ENCODE assay signal across 30 cellular contexts in genomic region chr17:72492494-72492893, GRCh38.
"Had no signal": no experiment of that assay in that cellular context is flagged by ENCODE, and none has a peak within 500 bp of the region (broad histone marks: within the 10 kb centered on the region; RNA-seq: fewer than 3 reads in every experiment).

No MANE protein-coding gene starts in this region.

- H3K9ac ChIP-seq: neural progenitor cell, parathyroid adenoma had no signal

- H3K9me3 ChIP-seq: lower lobe of right lung, neutrophil, psoas muscle, suprapubic skin, vagina had no signal

- DNase-seq: heart right ventricle; kidney glomerular epithelial cell; left colon; left lung; lower lobe of right lung; mammary epithelial cell; mesenchymal stem cell; naive B cell; natural killer cell; nephron progenitor cell; occipital lobe; psoas muscle; stimulated activated CD4-positive, alpha-beta T cell treated with anti-CD3 and anti-CD28 coated beads, Interleukin-4, amount 100 ng/mL, for 24 hours; stimulated activated naive CD4-positive, alpha-beta T cell; tibial artery; trophoblast cell had no signal

- H3K4me3 ChIP-seq: heart right ventricle, hepatocyte, left lung, lower lobe of right lung, neural progenitor cell, psoas muscle, right atrium auricular region, skin epidermis, suprapubic skin, thoracic aorta, tibial artery, vagina had no signal

- H3K4me3 Mint-ChIP-seq: mesothelial cell of epicardium; naive B cell; natural killer cell; nephron progenitor cell; neural progenitor cell; stimulated activated effector memory CD8-positive, alpha-beta T cell treated with anti-CD3 and anti-CD28 coated beads, Interleukin-12 subunit alpha, Interleukin-12 subunit beta, amount 100 ng/mL, for 72 hours; stimulated activated naive CD8-positive, alpha-beta T cell treated with anti-CD3 and anti-CD28 coated beads, Interleukin-15, Interleukin-2, amounts not matched to agents 100 ng/mL and 50 ng/mL, for 24 hours had no signal

- H3K27ac ChIP-seq: heart right ventricle, hepatocyte, left lung, lower lobe of right lung, neural progenitor cell, neutrophil, parathyroid adenoma, psoas muscle, right atrium auricular region, skin epidermis, suprapubic skin, thoracic aorta, tibial artery, vagina had no signal

- FAIRE-seq: keratinocyte had no signal

- H3K4me2 ChIP-seq: hepatocyte, neural progenitor cell had no signal

- H3K4me1 Mint-ChIP-seq: naive B cell; natural killer cell; stimulated activated effector memory CD8-positive, alpha-beta T cell treated with anti-CD3 and anti-CD28 coated beads, Interleukin-12 subunit alpha, Interleukin-12 subunit beta, amount 100 ng/mL, for 72 hours had no signal

- H3K4me1 ChIP-seq: heart right ventricle, left lung, lower lobe of right lung, neural progenitor cell, parathyroid adenoma, psoas muscle, right atrium auricular region, tibial artery, vagina had no signal

- H2AFZ ChIP-seq: hepatocyte, neural progenitor cell, parathyroid adenoma had no signal

- H3K36me3 Mint-ChIP-seq: mesothelial cell of epicardium; naive B cell; natural killer cell; neural progenitor cell; stimulated activated effector memory CD8-positive, alpha-beta T cell treated with anti-CD3 and anti-CD28 coated beads, Interleukin-12 subunit alpha, Interleukin-12 subunit beta, amount 100 ng/mL, for 72 hours had no signal

- H3K27me3 ChIP-seq: hepatocyte, left lung, neural progenitor cell, right atrium auricular region, vagina had no signal

- H3K36me3 ChIP-seq: heart right ventricle, left lung, lower lobe of right lung, neural progenitor cell, neutrophil, right atrium auricular region, suprapubic skin, thoracic aorta, tibial artery, vagina had no signal

- H3K27ac Mint-ChIP-seq: mesothelial cell of epicardium; naive B cell; natural killer cell; nephron progenitor cell; neural progenitor cell; stimulated activated effector memory CD8-positive, alpha-beta T cell treated with anti-CD3 and anti-CD28 coated beads, Interleukin-12 subunit alpha, Interleukin-12 subunit beta, amount 100 ng/mL, for 72 hours; stimulated activated naive CD8-positive, alpha-beta T cell treated with anti-CD3 and anti-CD28 coated beads, Interleukin-15, Interleukin-2, amounts not matched to agents 100 ng/mL and 50 ng/mL, for 24 hours had no signal

- H3K79me2 ChIP-seq: parathyroid adenoma had no signal

- ATAC-seq: heart right ventricle; left colon; left lung; lower lobe of right lung; natural killer cell; psoas muscle; sciatic nerve; stimulated activated effector memory CD8-positive, alpha-beta T cell treated with anti-CD3 and anti-CD28 coated beads, Interleukin-12 subunit alpha, Interleukin-12 subunit beta, amount 100 ng/mL, for 72 hours had no signal
